Comparison of ENCODE assay signal across 1 cellular context in the genomic region with DNA sequence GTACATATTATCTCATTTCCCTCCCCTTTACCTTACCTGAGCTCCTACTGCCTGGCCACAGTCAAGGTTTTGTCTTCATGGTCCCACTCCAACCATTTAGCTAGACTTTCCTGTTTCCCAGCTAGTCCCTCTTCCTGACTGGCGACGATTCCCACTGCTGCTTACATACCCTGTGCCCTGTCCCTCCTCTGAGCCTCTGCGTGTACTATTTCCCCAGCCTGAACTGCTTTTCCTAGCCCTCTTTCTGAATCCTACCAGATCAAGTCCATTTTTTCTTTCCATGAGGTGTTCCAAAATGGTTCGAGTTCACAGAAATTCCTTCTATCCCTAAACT.
TF ChIP-seq lines count a peak whose summit lies in the region.

No MANE protein-coding gene starts in this region.

TF ChIP-seq in SK-N-SH, 30 proteins besides CTCF, POLR2A, EP300 and RAD21 (continued from another document):
- TF ChIP-seq PBX3 (IDR thresholded peaks at IDR 0.05) (no peak), JUND (IDR thresholded peaks at IDR 0.05) (no peak), EZH2phosphoT487 (IDR thresholded peaks at IDR 0.05; ENCODE audit: borderline replicate concordance, low read depth) (no peak), RCOR1 (IDR thresholded peaks at IDR 0.05; ENCODE audit: low read length) (no peak), SMC3 (IDR thresholded peaks at IDR 0.05; ENCODE audit: low read depth, low read length) (no peak), POLR2AphosphoS5 (IDR thresholded peaks at IDR 0.05; ENCODE audit: low read depth, low read length) (no peak), SIN3A (IDR thresholded peaks at IDR 0.05; ENCODE audit: borderline replicate concordance, low read depth, low read length) (no peak)
- TF ChIP-seq, protein P1, sequence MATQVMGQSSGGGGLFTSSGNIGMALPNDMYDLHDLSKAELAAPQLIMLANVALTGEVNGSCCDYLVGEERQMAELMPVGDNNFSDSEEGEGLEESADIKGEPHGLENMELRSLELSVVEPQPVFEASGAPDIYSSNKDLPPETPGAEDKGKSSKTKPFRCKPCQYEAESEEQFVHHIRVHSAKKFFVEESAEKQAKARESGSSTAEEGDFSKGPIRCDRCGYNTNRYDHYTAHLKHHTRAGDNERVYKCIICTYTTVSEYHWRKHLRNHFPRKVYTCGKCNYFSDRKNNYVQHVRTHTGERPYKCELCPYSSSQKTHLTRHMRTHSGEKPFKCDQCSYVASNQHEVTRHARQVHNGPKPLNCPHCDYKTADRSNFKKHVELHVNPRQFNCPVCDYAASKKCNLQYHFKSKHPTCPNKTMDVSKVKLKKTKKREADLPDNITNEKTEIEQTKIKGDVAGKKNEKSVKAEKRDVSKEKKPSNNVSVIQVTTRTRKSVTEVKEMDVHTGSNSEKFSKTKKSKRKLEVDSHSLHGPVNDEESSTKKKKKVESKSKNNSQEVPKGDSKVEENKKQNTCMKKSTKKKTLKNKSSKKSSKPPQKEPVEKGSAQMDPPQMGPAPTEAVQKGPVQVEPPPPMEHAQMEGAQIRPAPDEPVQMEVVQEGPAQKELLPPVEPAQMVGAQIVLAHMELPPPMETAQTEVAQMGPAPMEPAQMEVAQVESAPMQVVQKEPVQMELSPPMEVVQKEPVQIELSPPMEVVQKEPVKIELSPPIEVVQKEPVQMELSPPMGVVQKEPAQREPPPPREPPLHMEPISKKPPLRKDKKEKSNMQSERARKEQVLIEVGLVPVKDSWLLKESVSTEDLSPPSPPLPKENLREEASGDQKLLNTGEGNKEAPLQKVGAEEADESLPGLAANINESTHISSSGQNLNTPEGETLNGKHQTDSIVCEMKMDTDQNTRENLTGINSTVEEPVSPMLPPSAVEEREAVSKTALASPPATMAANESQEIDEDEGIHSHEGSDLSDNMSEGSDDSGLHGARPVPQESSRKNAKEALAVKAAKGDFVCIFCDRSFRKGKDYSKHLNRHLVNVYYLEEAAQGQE (IDR thresholded peaks at IDR 0.05; ENCODE audit: low read depth, low read length), result no peak
- TF ChIP-seq, protein P2, sequence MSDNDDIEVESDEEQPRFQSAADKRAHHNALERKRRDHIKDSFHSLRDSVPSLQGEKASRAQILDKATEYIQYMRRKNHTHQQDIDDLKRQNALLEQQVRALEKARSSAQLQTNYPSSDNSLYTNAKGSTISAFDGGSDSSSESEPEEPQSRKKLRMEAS (IDR thresholded peaks at IDR 0.05; ENCODE audit: low read depth), result no peak
